6 cellular contexts compared by ENCODE assay signal in the genomic region with DNA sequence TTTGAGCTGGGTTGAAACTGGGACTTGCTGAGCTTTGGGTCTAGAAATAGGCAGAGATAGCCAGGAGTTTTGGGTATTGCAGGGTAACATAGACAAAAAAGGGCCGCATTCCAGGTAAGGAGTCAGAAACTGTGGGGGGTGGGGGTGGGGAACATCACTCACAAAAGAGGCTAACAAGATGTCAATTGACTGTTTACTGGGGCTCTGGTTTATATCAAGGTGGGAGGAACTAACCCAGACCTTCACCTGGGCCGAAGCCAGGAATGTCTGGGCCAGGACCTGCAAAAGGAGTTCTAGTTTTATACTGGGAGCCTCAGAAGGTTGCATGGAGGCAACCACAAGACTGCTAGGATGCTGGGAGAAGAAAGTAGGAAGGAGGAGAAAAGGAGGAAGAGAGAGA.
"Had no signal": no experiment of that assay in that cellular context is flagged by ENCODE, and none has a peak within 500 bp of the region (broad histone marks: within the 10 kb centered on the region; RNA-seq: fewer than 3 reads in every experiment).

No MANE protein-coding gene starts in this region.

- H3K4me3 Mint-ChIP-seq: GM23338, H9, IgD-negative memory B cell had no signal

- ATAC-seq: GM23338, HepG2 had no signal

- H3K4me3 ChIP-seq: GM23338 had no signal

- H3K4me2 ChIP-seq: GM23338 had no signal

- H2AFZ ChIP-seq: GM23338 had no signal

- H3K36me3 Mint-ChIP-seq: IgD-negative memory B cell had no signal

- H3K9me3 Mint-ChIP-seq: GM23338, H9, IgD-negative memory B cell had no signal

- H3K27ac Mint-ChIP-seq: GM23338, H9, IgD-negative memory B cell had no signal

- H3K4me1 Mint-ChIP-seq: IgD-negative memory B cell had no signal

- H3K27ac ChIP-seq: HL-60 had no signal

- DNase-seq: H9, HCEC 1CT had no signal
